ENCODE assay signal across 18 cellular contexts in the genomic region with DNA sequence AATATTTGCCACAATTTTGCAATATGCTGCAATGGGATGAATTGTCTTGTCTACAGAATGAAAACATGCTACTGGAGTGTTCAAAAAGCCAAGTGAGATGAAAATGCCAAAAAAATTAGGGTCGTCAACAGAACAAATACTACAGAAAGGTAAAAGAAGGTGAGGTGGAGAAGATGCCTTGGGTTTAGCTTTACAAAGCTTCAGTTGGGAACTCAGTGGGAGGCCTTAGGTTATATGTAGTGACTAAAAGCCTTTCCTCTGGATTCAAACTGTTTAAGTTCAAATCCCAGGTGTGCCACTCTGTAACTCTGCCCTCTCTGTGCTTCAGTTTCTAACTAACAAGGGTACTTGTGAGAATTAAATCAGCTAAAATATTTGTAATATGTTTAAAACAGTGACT.
"Had no signal": no experiment of that assay in that cellular context is flagged by ENCODE, and none has a peak within 500 bp of the region (broad histone marks: within the 10 kb centered on the region; RNA-seq: fewer than 3 reads in every experiment).

No MANE protein-coding gene starts in this region.

- H3K27ac ChIP-seq: RWPE1 had no signal

- DNase-seq: KBM-7, MG63, NCI-H1092, NCI-H1105 treated with DMSO at 0.1 percent for 48 hours, NCI-H1417 treated with DMSO at 0.1 percent for 48 hours, NCI-H146, NCI-H1694 treated with DMSO at 0.1 percent for 48 hours, NCI-H1930, NCI-H2081, NCI-H2107, NCI-H2227 treated with DMSO at 0.1 percent for 48 hours, NCI-H524, NCI-H526 treated with DMSO at 0.1 percent for 48 hours, NCI-H774, SHP77 had no signal

- H3K4me3 ChIP-seq: MG63 had no signal

- ATAC-seq: Panc1, SK-N-SH treated with all-trans-retinoic acid at 6 μM for 48 hours had no signal

- H3K27me3 ChIP-seq: MG63 had no signal

- H3K36me3 ChIP-seq: MG63 had no signal
